In genomic region chr20:22684072-22684762, GRCh38 we compare ENCODE assay signal across 8 cellular contexts.
A peak's percentile ranks its signal among the peaks of the same experiment; 100 is the strongest.
DNase-seq lines count a peak whose midpoint lies in the region; ATAC-seq and TF ChIP-seq lines count a peak whose summit lies in the region.

No MANE protein-coding gene starts in this region.

- peak overlapping the region; percentile 29; the same call in 1 of the 2 replicates for H3K4me2 ChIP-seq in PC-3 (ENCODE audit: low read length)

- no peaks in the 10 kb centered on the region for H3K36me3 Mint-ChIP-seq in stimulated activated effector memory CD8-positive, alpha-beta T cell treated with anti-CD3 and anti-CD28 coated beads, Interleukin-12 subunit alpha, Interleukin-12 subunit beta, amount 100 ng/mL, for 72 hours

- no peaks in the 10 kb centered on the region for H4K20me1 ChIP-seq in PC-3 (ENCODE audit: low read length)

- BruUV-seq in PC-3 (replicated peaks; lab: Mats Ljungman, UMichigan): no TSS peak

- peaks cover 18% of the 10 kb centered on the region for H3K4me1 Mint-ChIP-seq in stimulated activated effector memory CD8-positive, alpha-beta T cell treated with anti-CD3 and anti-CD28 coated beads, Interleukin-12 subunit alpha, Interleukin-12 subunit beta, amount 100 ng/mL, for 72 hours

- no peak overlapping the region for H3K27ac ChIP-seq in PC-3 (ENCODE audit: low read length)
- no peak overlapping the region for H3K27ac ChIP-seq in caudate nucleus (ENCODE audit: low read depth, low read length)

- intact Hi-C loops in PC-3 (cut with micrococcal nuclease): loop anchor here (1.0 to 2.0 kb wide), 6 partner anchors 91 to 350 kb away; no protein-coding TSS in a partner anchor

- no peaks in the 10 kb centered on the region for H3K9me2 ChIP-seq in PC-3 (replicated peaks; ENCODE audit: low read length)

- H3K4me3 ChIP-seq in PC-3 (ENCODE audit: low read length) (no peak overlapping the region), kidney epithelial cell (ENCODE audit: low read depth, low read length) (no peak overlapping the region)

- H3K27me3 ChIP-seq in PC-3 (ENCODE audit: low read length): peaks cover under 1% of the 10 kb centered on the region; the same call in 1 of the 2 replicates
- H3K27me3 ChIP-seq in kidney epithelial cell (ENCODE audit: control insufficient read depth, insufficient read depth, low read length): no peaks in the 10 kb centered on the region

- H3K9me3 ChIP-seq in PC-3 (ENCODE audit: low read length): no peaks in the 10 kb centered on the region

- H3K27ac Mint-ChIP-seq in stimulated activated effector memory CD8-positive, alpha-beta T cell treated with anti-CD3 and anti-CD28 coated beads, Interleukin-12 subunit alpha, Interleukin-12 subunit beta, amount 100 ng/mL, for 72 hours: no peak overlapping the region

- POLR2A ChIA-PET in PC-3 (lab: Charles Lee; ENCODE audit: unreplicated experiment): no interaction called here

- H3K36me3 ChIP-seq in PC-3 (ENCODE audit: low read depth, low read length) (no peaks in the 10 kb centered on the region), kidney epithelial cell (ENCODE audit: control insufficient read depth, insufficient read depth, low read length) (no peaks in the 10 kb centered on the region)

- peak; percentile 83 for ATAC-seq in GM19467 (IDR thresholded peaks at IDR 0.05; ENCODE audit: unreplicated experiment)
- ATAC-seq in PC-3: peak; percentile 76
- peak; percentile 5 for ATAC-seq in stimulated activated effector memory CD8-positive, alpha-beta T cell treated with anti-CD3 and anti-CD28 coated beads, Interleukin-12 subunit alpha, Interleukin-12 subunit beta, amount 100 ng/mL, for 72 hours

- H3K4me3 Mint-ChIP-seq in stimulated activated effector memory CD8-positive, alpha-beta T cell treated with anti-CD3 and anti-CD28 coated beads, Interleukin-12 subunit alpha, Interleukin-12 subunit beta, amount 100 ng/mL, for 72 hours: no peak overlapping the region

- peak; percentile 95 for TF ChIP-seq CTCF in PC-3 (conservative IDR thresholded peaks at IDR 0.05; ENCODE audit: low read depth, low read length)
- peak; percentile 76 for TF ChIP-seq CTCF in kidney epithelial cell (IDR thresholded peaks at IDR 0.05; ENCODE audit: insufficient read depth, low read length, poor library complexity, severe bottlenecking)

- H3K9me3 Mint-ChIP-seq in stimulated activated effector memory CD8-positive, alpha-beta T cell treated with anti-CD3 and anti-CD28 coated beads, Interleukin-12 subunit alpha, Interleukin-12 subunit beta, amount 100 ng/mL, for 72 hours: no peaks in the 10 kb centered on the region

- H3K79me2 ChIP-seq in PC-3 (ENCODE audit: low read length): no peaks in the 10 kb centered on the region

- H2AFZ ChIP-seq in PC-3 (ENCODE audit: low read length): peak overlapping the region; percentile 42; the same call in 1 of the 2 replicates

- CTCF ChIA-PET in PC-3 (lab: Charles Lee): interaction anchor here (0.7 to 1.2 kb wide), 6 partner anchors 98 to 518 kb away, joined by 3 to 5 read pairs (median 4); no protein-coding TSS in a partner anchor

- no peak overlapping the region for H3K9ac ChIP-seq in PC-3 (ENCODE audit: low read length)

- peaks cover 9% of the 10 kb centered on the region; the same call in 1 of the 2 replicates for H3K4me1 ChIP-seq in PC-3 (ENCODE audit: insufficient read depth, low read length)

- DNase-seq in DMS79 treated with DMSO at 0.1 percent for 48 hours (lab: John Stamatoyannopoulos, UW) (peak; percentile 12), DMS79 (lab: John Stamatoyannopoulos, UW) (no peak), HuH-7.5 (ENCODE audit: low spot score) (peak; percentile 61), PC-3 (peak; percentile 90), caudate nucleus (lab: John Stamatoyannopoulos, UW) (peak in 38 of 61 donors; percentile 3 to 76 (median 23)), kidney epithelial cell (ENCODE audit: low read depth) (no peak)
- DNase-seq in stimulated activated effector memory CD8-positive, alpha-beta T cell treated with anti-CD3 and anti-CD28 coated beads, Interleukin-12 subunit alpha, Interleukin-12 subunit beta, amount 100 ng/mL, for 72 hours (ENCODE audit: low spot score in 2 of 2): peak in 1 of 2 donors; percentile 50

- H3F3A ChIP-seq in PC-3 (ENCODE audit: low read length, unreplicated experiment): no peaks in the 10 kb centered on the region

Comparison
In these comparisons a context has a peak if more than half of its experiments do, and no peak if none do; other contexts are left out.
1. DNase-seq: peak in DMS79 treated with DMSO at 0.1 percent for 48 hours (single experiment), HuH-7.5 (single experiment), PC-3 (single experiment) and caudate nucleus (38 of 61); none in DMS79 (single experiment) and kidney epithelial cell (single experiment).
2. ATAC-seq: peak in every context shown above with its lines; median percentile 83 in GM19467; 76 in PC-3; 5 in stimulated activated effector memory CD8-positive, alpha-beta T cell treated with anti-CD3 and anti-CD28 coated beads, Interleukin-12 subunit alpha, Interleukin-12 subunit beta, amount 100 ng/mL, for 72 hours.